ENCODE assay signal across 8 cellular contexts in the genomic region with DNA sequence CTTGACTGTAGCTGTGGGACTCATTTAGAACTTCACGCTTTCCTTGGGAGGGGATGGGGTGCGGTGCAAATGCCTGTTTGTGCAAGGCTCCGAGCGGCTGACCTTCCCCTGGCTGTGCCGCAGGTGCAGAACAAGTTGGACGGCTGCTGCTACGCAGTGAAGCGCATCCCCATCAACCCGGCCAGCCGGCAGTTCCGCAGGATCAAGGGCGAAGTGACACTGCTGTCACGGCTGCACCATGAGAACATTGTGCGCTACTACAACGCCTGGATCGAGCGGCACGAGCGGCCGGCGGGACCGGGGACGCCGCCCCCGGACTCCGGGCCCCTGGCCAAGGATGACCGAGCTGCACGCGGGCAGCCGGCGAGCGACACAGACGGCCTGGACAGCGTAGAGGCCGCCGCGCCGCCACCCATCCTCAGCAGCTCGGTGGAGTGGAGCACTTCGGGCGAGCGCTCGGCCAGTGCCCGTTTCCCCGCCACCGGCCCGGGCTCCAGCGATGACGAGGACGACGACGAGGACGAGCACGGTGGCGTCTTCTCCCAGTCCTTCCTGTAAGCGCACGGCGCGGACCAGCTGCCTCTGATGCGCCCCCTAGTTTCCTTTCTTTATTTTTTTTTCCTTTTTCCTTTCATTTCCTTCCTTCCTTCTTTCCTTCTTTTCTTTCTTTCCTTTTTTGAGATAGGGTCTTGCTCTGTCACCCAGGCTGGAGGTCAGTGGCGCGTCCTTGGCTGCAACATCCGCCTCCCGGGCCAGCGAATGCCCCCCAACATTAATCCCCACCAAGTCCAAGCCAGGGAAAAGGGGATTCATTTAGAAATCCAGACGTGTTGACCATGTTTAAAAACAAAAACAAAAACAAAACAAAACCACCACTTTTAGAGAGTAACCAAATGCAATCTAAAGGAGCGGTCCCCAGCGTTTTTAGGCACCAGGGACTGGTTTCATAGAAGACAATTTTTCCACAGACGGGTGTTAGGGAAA. TPM values are rescaled to one million over a fixed set of nuclear protein-coding genes. Genes with fewer than 3 reads are reported as not detected.
DNase-seq lines count a peak whose midpoint lies in the region; ATAC-seq and TF ChIP-seq lines count a peak whose summit lies in the region.

No MANE protein-coding gene starts in this region.

- intact Hi-C loops in CD4-positive, alpha-beta memory T cell (cut with micrococcal nuclease): no loop called here
- intact Hi-C loops in left cardiac atrium (cut with DNase I): no loop called here

- ATAC-seq in left cardiac atrium: peak; percentile 91 to 97
- no peak for ATAC-seq in HG02623 (IDR thresholded peaks at IDR 0.05; ENCODE audit: unreplicated experiment)

- POLR2A ChIA-PET in CD4-positive, alpha-beta memory T cell (lab: Charles Lee; ENCODE audit: partially characterized antibody): no interaction called here

- no peaks in the 10 kb centered on the region for H3K36me3 ChIP-seq in CD4-positive, alpha-beta memory T cell (ENCODE audit: insufficient read depth, low read length)
- H3K36me3 ChIP-seq in parathyroid adenoma (ENCODE audit: control insufficient read depth, insufficient read depth, low read length): no peaks in the 10 kb centered on the region

- peak overlapping the region in 2 of 7 donors; percentile 32 to 82 for H3K27ac Mint-ChIP-seq in CD4-positive, alpha-beta memory T cell

- peak overlapping the region; percentile 70 for H2AFZ ChIP-seq in parathyroid adenoma

- H3K4me3 Mint-ChIP-seq in CD4-positive, alpha-beta memory T cell: peak overlapping the region in 6 of 8 donors; percentile 39 to 64 (median 56)

- CTCF ChIA-PET in CD4-positive, alpha-beta memory T cell (lab: Charles Lee; ENCODE audit: partially characterized antibody): no interaction called here

- peak overlapping the region; percentile 47 for H3K4me2 ChIP-seq in parathyroid adenoma (ENCODE audit: low read length)

- no peak overlapping the region for H3K4me3 ChIP-seq in CD4-positive, alpha-beta memory T cell (ENCODE audit: low read length in 2 of 2)
- peak overlapping the region; percentile 24 for H3K4me3 ChIP-seq in parathyroid adenoma (ENCODE audit: low read depth, low read length)

- peaks cover 43 to 56% of the 10 kb centered on the region in 2 donors for H3K36me3 Mint-ChIP-seq in CD4-positive, alpha-beta memory T cell

- H3K27ac ChIP-seq in CD4-positive, alpha-beta memory T cell (ENCODE audit: low read depth, low read length): no peak overlapping the region
- peak overlapping the region; percentile 36 for H3K27ac ChIP-seq in parathyroid adenoma

- no peaks in the 10 kb centered on the region for H3K9me3 Mint-ChIP-seq in CD4-positive, alpha-beta memory T cell

- no peaks in the 10 kb centered on the region for H3K27me3 ChIP-seq in CD4-positive, alpha-beta memory T cell (ENCODE audit: insufficient read depth, low read length)
- no peaks in the 10 kb centered on the region for H3K27me3 ChIP-seq in parathyroid adenoma (ENCODE audit: control insufficient read depth, insufficient read depth, low read length)

- no peaks in the 10 kb centered on the region for H3K4me1 Mint-ChIP-seq in CD4-positive, alpha-beta memory T cell

- no peaks in the 10 kb centered on the region for H3K27me3 Mint-ChIP-seq in CD4-positive, alpha-beta memory T cell

- no peak overlapping the region for H3K9ac ChIP-seq in parathyroid adenoma

- peak; percentile 58 for TF ChIP-seq CTCF in parathyroid adenoma (IDR thresholded peaks at IDR 0.05)

- H3K4me1 ChIP-seq in CD4-positive, alpha-beta memory T cell (ENCODE audit: insufficient read depth, low read length): no peaks in the 10 kb centered on the region
- no peaks in the 10 kb centered on the region for H3K4me1 ChIP-seq in parathyroid adenoma

- no peaks in the 10 kb centered on the region for H3K9me3 ChIP-seq in CD4-positive, alpha-beta memory T cell (ENCODE audit: control insufficient read depth in 1 of 2, low read length in 2 of 2)
- H3K9me3 ChIP-seq in parathyroid adenoma (ENCODE audit: control insufficient read depth, low read length): no peaks in the 10 kb centered on the region

- no peaks in the 10 kb centered on the region for H3K79me2 ChIP-seq in parathyroid adenoma

- peak in 1 of 5 donors; percentile 19 for DNase-seq in CD4-positive, alpha-beta memory T cell
- peak; percentile 12 for DNase-seq in NCI-H1048 (lab: John Stamatoyannopoulos, UW)
- peak in 53 of 56 donors; percentile 13 to 82 (median 65) for DNase-seq in amygdala (lab: John Stamatoyannopoulos, UW)
- DNase-seq in left cardiac atrium: peak; percentile 73
- DNase-seq in NCI-H1417 (lab: John Stamatoyannopoulos, UW): no peak
- DNase-seq in NCI-H524 treated with DMSO at 0.1 percent for 48 hours (lab: John Stamatoyannopoulos, UW): no peak

RNA-seq across cellular contexts. Expression of a gene that starts 42.7 kb away (rescaled TPM):
- total RNA-seq in CD4-positive, alpha-beta memory T cell: 10 to 100 TPM; 13.4 to 13.8 TPM
- polyA plus RNA-seq in CD4-positive, alpha-beta memory T cell: 10 to 100 TPM; 18.5 to 21.5 TPM
- total RNA-seq in left cardiac atrium: 10 to 100 TPM; 23.4 to 25.1 TPM

RNA-seq across cellular contexts. Expression of a gene that starts 56.5 kb away (rescaled TPM):
- total RNA-seq in CD4-positive, alpha-beta memory T cell: not detected
- polyA plus RNA-seq in CD4-positive, alpha-beta memory T cell: not detected
- 1 to 10 TPM; 2.9 to 4.8 TPM for total RNA-seq in left cardiac atrium

Comparison
In these comparisons a context has a peak if more than half of its experiments do, and no peak if none do; other contexts are left out.
1. DNase-seq: peak in NCI-H1048 (single experiment), amygdala (53 of 56) and left cardiac atrium (single experiment); none in NCI-H1417 (0 of 3) and NCI-H524 treated with DMSO at 0.1 percent for 48 hours (single experiment).